Comparison of ENCODE assay signal across 10 cellular contexts in the genomic region with DNA sequence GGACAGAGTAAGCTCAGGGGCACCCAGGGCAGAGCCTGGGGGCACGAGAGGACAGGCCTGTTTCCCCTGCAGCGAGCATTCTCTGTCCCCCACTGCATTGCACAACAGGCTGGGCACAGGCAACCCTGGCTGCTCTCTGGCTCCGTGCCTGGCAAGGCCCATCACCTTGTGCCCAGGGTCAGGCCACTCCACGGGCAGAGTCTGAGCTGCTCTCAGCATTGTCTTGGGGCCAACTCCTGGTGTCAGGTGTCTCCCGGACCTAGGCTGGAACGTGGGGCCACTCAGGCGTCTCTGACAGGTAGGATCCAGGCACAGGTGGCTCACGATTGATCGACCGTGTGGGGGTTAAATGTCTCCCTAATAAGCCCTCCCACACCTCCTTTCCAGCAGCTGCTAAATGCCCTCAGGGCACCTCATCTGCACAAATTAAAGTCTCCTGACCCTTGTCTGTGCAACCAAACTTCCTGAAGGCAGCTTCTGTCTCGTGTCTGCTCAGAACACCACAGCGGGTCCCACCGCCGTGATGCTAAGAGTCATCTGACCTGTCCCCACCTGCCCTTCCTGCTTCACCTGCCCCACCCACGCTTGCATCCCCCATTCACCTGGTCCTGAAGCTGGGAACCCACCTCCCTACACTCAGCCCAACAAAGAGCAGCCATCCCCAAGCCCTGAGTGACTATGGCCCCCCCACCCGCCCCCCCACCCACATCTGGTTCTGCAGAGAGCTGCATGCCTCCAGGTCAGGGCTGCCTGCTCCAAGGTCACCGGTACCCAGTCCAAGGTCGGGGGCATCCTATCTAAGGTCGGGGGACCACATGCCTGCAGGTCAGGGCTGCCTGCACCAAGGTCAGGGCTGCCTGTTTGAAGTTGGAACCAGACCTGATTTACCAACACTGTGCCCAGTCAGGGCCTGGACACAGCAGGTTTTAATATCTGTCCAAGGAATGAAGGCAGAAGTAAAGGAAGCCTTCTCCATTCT.
DNase-seq lines count a peak whose midpoint lies in the region; TF ChIP-seq lines count a peak whose summit lies in the region.
"Had no signal": no experiment of that assay in that cellular context is flagged by ENCODE, and none has a peak within 500 bp of the region (broad histone marks: within the 10 kb centered on the region; RNA-seq: fewer than 3 reads in every experiment).

No MANE protein-coding gene starts in this region.

- in situ Hi-C loops in transverse colon (cut with MboI; ENCODE audit: low pct_ligation_motif_present in 1 of 4, low pct_unique_long_range_greater_than_20kb in 1 of 4, low sequenced_read_pairs in 3 of 4) = no loop called here

- H3K27ac ChIP-seq in dorsolateral prefrontal cortex = peak overlapping the region in 48 of 59 donors; percentile 17 to 89 (median 69)
- peak overlapping the region; percentile 64 for H3K27ac ChIP-seq in mesodermal cell (ENCODE audit: low read depth, low read length, severe bottlenecking)
- H3K27ac ChIP-seq in transverse colon = peak overlapping the region; percentile 46 to 81 (median 70)

- no peaks in the 10 kb centered on the region for H3K27me3 ChIP-seq in dorsolateral prefrontal cortex
- no peaks in the 10 kb centered on the region for H3K27me3 ChIP-seq in transverse colon

- DNase-seq in NCI-H2196 (lab: John Stamatoyannopoulos, UW; ENCODE audit: unreplicated experiment) = peak; percentile 81
- no peak for DNase-seq in dorsolateral prefrontal cortex
- DNase-seq in transverse colon = no peak
- DNase-seq in activated CD4-positive, alpha-beta T cell treated with anti-CD3 and anti-CD28 coated beads for 1 hour = no peak
- no peak for DNase-seq in HK-2 (ENCODE audit: unreplicated experiment)
- no peak for DNase-seq in NCI-H2107 (lab: John Stamatoyannopoulos, UW)
- DNase-seq: activated CD4-positive, alpha-beta memory T cell treated with anti-CD3 and anti-CD28 coated beads for 36 hours; activated naive CD8-positive, alpha-beta T cell treated with anti-CD3 and anti-CD28 coated beads, Interleukin-2, amount 10 ng/mL, durations not matched to agents 7 days and 5 days; DMS153 had no signal

- no peak for TF ChIP-seq EP300 in transverse colon (IDR thresholded peaks at IDR 0.05; ENCODE audit: low read depth)

- TF ChIP-seq POLR2A in transverse colon (IDR thresholded peaks at IDR 0.05) = no peak

- intact Hi-C loops in dorsolateral prefrontal cortex (cut with DNase I) = no loop called here
- intact Hi-C loops in transverse colon (cut with DNase I; ENCODE audit: low total_unique reads) = no loop called here

- peaks cover 50% of the 10 kb centered on the region for H3K4me1 ChIP-seq in mesodermal cell (ENCODE audit: control insufficient read depth, insufficient read depth, low read length, poor library complexity, severe bottlenecking)
- H3K4me1 ChIP-seq in transverse colon = peaks cover 7 to 15% (median 15%) of the 10 kb centered on the region in 4 donors

- H3K9me3 ChIP-seq in mesodermal cell (ENCODE audit: control insufficient read depth, low read length) (no peaks in the 10 kb centered on the region), transverse colon (no peaks in the 10 kb centered on the region)

- 89 to 92% methylated on average over 18 of the region's 19 CpGs for WGBS in mesodermal cell (ENCODE audit: insufficient coverage in 2 of 2), 2 experiments
- WGBS in transverse colon (ENCODE audit: low coverage in 1 of 2), 2 donors = 64% methylated on average over 18 of the region's 19 CpGs; no CpG with 5 or more reads in 1 of the 2 donors

- H3K36me3 ChIP-seq in mesodermal cell (ENCODE audit: control insufficient read depth, insufficient read depth, low read length) (no peaks in the 10 kb centered on the region), transverse colon (no peaks in the 10 kb centered on the region)

- H3K4me3 ChIP-seq in dorsolateral prefrontal cortex (no peak overlapping the region), mesodermal cell (ENCODE audit: extremely low read depth, insufficient read depth, low read length, poor library complexity, severe bottlenecking) (no peak overlapping the region), transverse colon (no peak overlapping the region)

- TF ChIP-seq CTCF in dorsolateral prefrontal cortex (IDR thresholded peaks at IDR 0.05 in 54 of 56, conservative IDR thresholded peaks at IDR 0.05 in 2 of 56; ENCODE audit: low read depth in 1 of 56, partially characterized antibody in 56 of 56) (no peak), transverse colon (IDR thresholded peaks at IDR 0.05) (no peak)
